In the genomic region with DNA sequence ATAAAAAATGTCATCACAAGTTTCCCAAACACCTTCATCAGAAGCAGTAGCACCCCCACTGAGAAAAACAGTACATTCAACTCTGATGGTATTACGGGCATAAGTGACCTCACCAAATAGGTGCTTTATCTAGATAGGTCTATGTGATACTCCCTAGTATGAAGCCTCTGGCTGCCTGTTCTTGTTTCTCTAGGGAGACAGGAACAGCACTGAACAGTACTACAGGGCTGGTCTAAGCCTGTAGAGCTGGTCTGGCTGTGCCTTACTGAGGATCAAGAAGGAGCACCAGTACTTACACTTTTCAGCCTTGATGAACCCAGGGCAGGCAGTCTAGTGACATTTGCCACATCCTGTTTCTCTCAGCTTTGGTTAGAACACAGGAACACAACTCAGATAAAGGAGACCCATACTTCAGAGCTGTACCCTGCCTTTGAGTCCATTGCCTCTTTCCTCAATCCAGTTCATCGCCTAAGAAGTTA, we compare ENCODE assay signal across 8 cellular contexts. TPM values are rescaled to one million over a fixed set of nuclear protein-coding genes. Genes with fewer than 3 reads are reported as not detected.
DNase-seq lines count a peak whose midpoint lies in the region; ATAC-seq lines count a peak whose summit lies in the region.

No MANE protein-coding gene starts in this region.

- H3K4me3 ChIP-seq in MG63, result no peak overlapping the region

- H3K4me1 Mint-ChIP-seq in activated CD4-positive, alpha-beta T cell treated with anti-CD3 and anti-CD28 coated beads, Interleukin-2, amount 10 ng/mL, durations not matched to agents 24 days and 14 days, result peaks cover 83% of the 10 kb centered on the region
- peaks cover 43 to 54% of the 10 kb centered on the region in 2 donors for H3K4me1 Mint-ChIP-seq in stimulated activated naive B cell treated with anti-CD40 and anti-IgM and Interleukin-4, amounts not matched to agents 10 μg/mL and 1 μg/mL and 100 μg/mL, for 72 hours

- no peaks in the 10 kb centered on the region; the same call in 1 of the 2 replicates for H3K36me3 ChIP-seq in MG63

- H3K4me3 Mint-ChIP-seq in activated CD4-positive, alpha-beta T cell treated with anti-CD3 and anti-CD28 coated beads, Interleukin-2, amount 10 ng/mL, durations not matched to agents 24 days and 14 days, result peak overlapping the region; percentile 86
- peak overlapping the region; percentile 50 to 51 for H3K4me3 Mint-ChIP-seq in stimulated activated naive B cell treated with anti-CD40 and anti-IgM and Interleukin-4, amounts not matched to agents 10 μg/mL and 1 μg/mL and 100 μg/mL, for 72 hours

- no peaks in the 10 kb centered on the region for H3K9me3 ChIP-seq in MG63

- H3K9me3 Mint-ChIP-seq in activated CD4-positive, alpha-beta T cell treated with anti-CD3 and anti-CD28 coated beads, Interleukin-2, amount 10 ng/mL, durations not matched to agents 24 days and 14 days, result no peaks in the 10 kb centered on the region
- H3K9me3 Mint-ChIP-seq in stimulated activated naive B cell treated with anti-CD40 and anti-IgM and Interleukin-4, amounts not matched to agents 10 μg/mL and 1 μg/mL and 100 μg/mL, for 72 hours, result no peaks in the 10 kb centered on the region

- H3K36me3 Mint-ChIP-seq in activated CD4-positive, alpha-beta T cell treated with anti-CD3 and anti-CD28 coated beads, Interleukin-2, amount 10 ng/mL, durations not matched to agents 24 days and 14 days (ENCODE audit: low read depth), result peaks cover 70% of the 10 kb centered on the region
- peaks cover 39 to 72% of the 10 kb centered on the region in 2 donors for H3K36me3 Mint-ChIP-seq in stimulated activated naive B cell treated with anti-CD40 and anti-IgM and Interleukin-4, amounts not matched to agents 10 μg/mL and 1 μg/mL and 100 μg/mL, for 72 hours

- intact Hi-C loops in activated CD4-positive, alpha-beta T cell treated with anti-CD3 and anti-CD28 coated beads, Interleukin-2, amount 10 ng/mL, durations not matched to agents 24 days and 14 days (cut with micrococcal nuclease), result loop anchor here (1.0 to 10.0 kb wide), 8 partner anchors 8 to 584 kb away; a partner anchor contains a TSS

- no peaks in the 10 kb centered on the region for H3K27me3 Mint-ChIP-seq in activated CD4-positive, alpha-beta T cell treated with anti-CD3 and anti-CD28 coated beads, Interleukin-2, amount 10 ng/mL, durations not matched to agents 24 days and 14 days
- no peaks in the 10 kb centered on the region for H3K27me3 Mint-ChIP-seq in stimulated activated naive B cell treated with anti-CD40 and anti-IgM and Interleukin-4, amounts not matched to agents 10 μg/mL and 1 μg/mL and 100 μg/mL, for 72 hours

- peak; percentile 90 for DNase-seq in activated CD4-positive, alpha-beta T cell treated with anti-CD3 and anti-CD28 coated beads, Interleukin-2, amount 10 ng/mL, durations not matched to agents 24 days and 14 days
- DNase-seq in activated CD4-positive, alpha-beta T cell treated with anti-CD3 and anti-CD28 coated beads for 48 hours, result no peak
- DNase-seq in activated gamma-delta T cell treated with anti-CD3 and anti-CD28 coated beads, Interleukin-2, amount 50 U/mL, for 16 hours (ENCODE audit: low read depth), result peak; percentile 35
- no peak for DNase-seq in stimulated activated naive B cell treated with anti-CD40 and anti-IgM and Interleukin-4, amounts not matched to agents 10 μg/mL and 1 μg/mL and 100 μg/mL, for 72 hours
- no peak for DNase-seq in MG63
- no peak for DNase-seq in SKM-1 treated with dmso at 0.1 percent for 144 hours (lab: John Stamatoyannopoulos, UW; ENCODE audit: unreplicated experiment)
- DNase-seq in DMS79 (lab: John Stamatoyannopoulos, UW), result no peak

- no peaks in the 10 kb centered on the region for H3K27me3 ChIP-seq in MG63

- peak overlapping the region; percentile 97 for H3K27ac Mint-ChIP-seq in activated CD4-positive, alpha-beta T cell treated with anti-CD3 and anti-CD28 coated beads, Interleukin-2, amount 10 ng/mL, durations not matched to agents 24 days and 14 days
- peak overlapping the region; percentile 91 for H3K27ac Mint-ChIP-seq in stimulated activated naive B cell treated with anti-CD40 and anti-IgM and Interleukin-4, amounts not matched to agents 10 μg/mL and 1 μg/mL and 100 μg/mL, for 72 hours

- peak; percentile 61 for ATAC-seq in HG03378 (IDR thresholded peaks at IDR 0.05; ENCODE audit: unreplicated experiment)
- ATAC-seq in stimulated activated naive B cell treated with anti-CD40 and anti-IgM and Interleukin-4, amounts not matched to agents 10 μg/mL and 1 μg/mL and 100 μg/mL, for 72 hours (replicated peaks), result peak; percentile 59 to 69

RNA-seq across cellular contexts. Expression of a gene that starts 35.9 kb away (rescaled TPM):
- 27.1 and 29.8 TPM in 2 replicates for total RNA-seq in activated CD4-positive, alpha-beta T cell treated with anti-CD3 and anti-CD28 coated beads, Interleukin-2, amount 10 ng/mL, durations not matched to agents 24 days and 14 days
- total RNA-seq in MG63 (2014; rRNA removed; shearing (Covaris generic); ENCODE audit: low replicate concordance), result 8.8 and 13.0 TPM in 2 replicates

RNA-seq across cellular contexts. Expression of a gene that starts 36.2 kb away (rescaled TPM):
- 27.6 and 30.1 TPM in 2 replicates for total RNA-seq in activated CD4-positive, alpha-beta T cell treated with anti-CD3 and anti-CD28 coated beads, Interleukin-2, amount 10 ng/mL, durations not matched to agents 24 days and 14 days
- total RNA-seq in MG63 (2014; rRNA removed; shearing (Covaris generic); ENCODE audit: low replicate concordance), result 3.4 and 6.0 TPM in 2 replicates

Comparison
In these comparisons a context has a peak if more than half of its experiments do, and no peak if none do; other contexts are left out.
1. DNase-seq: peak in activated CD4-positive, alpha-beta T cell treated with anti-CD3 and anti-CD28 coated beads, Interleukin-2, amount 10 ng/mL, durations not matched to agents 24 days and 14 days (single experiment) and activated gamma-delta T cell treated with anti-CD3 and anti-CD28 coated beads, Interleukin-2, amount 50 U/mL, for 16 hours (single experiment); none in activated CD4-positive, alpha-beta T cell treated with anti-CD3 and anti-CD28 coated beads for 48 hours (single experiment), stimulated activated naive B cell treated with anti-CD40 and anti-IgM and Interleukin-4, amounts not matched to agents 10 μg/mL and 1 μg/mL and 100 μg/mL, for 72 hours (single experiment), MG63 (single experiment), SKM-1 treated with dmso at 0.1 percent for 144 hours (single experiment) and DMS79 (single experiment).